ENCODE assay signal across 10 cellular contexts in genomic region chr10:62019013-62019684, GRCh38.
DNase-seq lines count a peak whose midpoint lies in the region; ATAC-seq and TF ChIP-seq lines count a peak whose summit lies in the region.
"Had no signal": no experiment of that assay in that cellular context is flagged by ENCODE, and none has a peak within 500 bp of the region (broad histone marks: within the 10 kb centered on the region; RNA-seq: fewer than 3 reads in every experiment).

No MANE protein-coding gene starts in this region.

- H3K4me1 ChIP-seq in gastroesophageal sphincter (peaks cover 28 to 67% (median 38%) of the 10 kb centered on the region in 3 donors), tibial artery (peaks cover 0 to 72% (median 40%) of the 10 kb centered on the region in 4 donors)

- no peak for TF ChIP-seq EP300 in gastroesophageal sphincter (IDR thresholded peaks at IDR 0.05)

- DNase-seq in activated naive CD4-positive, alpha-beta T cell treated with anti-CD3 and anti-CD28 coated beads for 36 hours = no peak
- no peak for DNase-seq in activated naive CD4-positive, alpha-beta T cell treated with Interleukin-2 at 50 U/mL for 16 hours
- DNase-seq in activated B cell treated with CpG ODN at 0.5 μM for 24 hours (no peak), tibial artery (no peak), NCI-H446 treated with DMSO at 0.1 percent for 48 hours (lab: John Stamatoyannopoulos, UW) (no peak)

- H3K9me3 Mint-ChIP-seq in activated naive CD4-positive, alpha-beta T cell treated with anti-CD3 and anti-CD28 coated beads for 36 hours = peaks cover 7% of the 10 kb centered on the region
- peaks cover 2% of the 10 kb centered on the region for H3K9me3 Mint-ChIP-seq in activated B cell treated with CpG ODN at 0.5 μM for 24 hours
- H3K9me3 Mint-ChIP-seq: CD14-positive monocyte, WTC11 had no signal

- 36 to 39% methylated on average over 8 of the region's 8 CpGs for WGBS in gastroesophageal sphincter (ENCODE audit: low coverage in 1 of 2), 2 donors

- ATAC-seq in activated B cell treated with CpG ODN at 0.5 μM for 24 hours (ENCODE audit: low read depth) = no peak
- no peak for ATAC-seq in gastroesophageal sphincter
- ATAC-seq in HG03354 (IDR thresholded peaks at IDR 0.05; ENCODE audit: poor library complexity, severe bottlenecking, unreplicated experiment) = no peak
- no peak for ATAC-seq in HG03135 (IDR thresholded peaks at IDR 0.05; ENCODE audit: unreplicated experiment)

- H3K4me3 ChIP-seq in gastroesophageal sphincter = no peak overlapping the region
- peak overlapping the region in 1 of 2 donors; percentile 1 for H3K4me3 ChIP-seq in tibial artery

- H3K36me3 ChIP-seq in gastroesophageal sphincter (no peaks in the 10 kb centered on the region), tibial artery (no peaks in the 10 kb centered on the region)

- H3K9me3 ChIP-seq in gastroesophageal sphincter = no peaks in the 10 kb centered on the region
- H3K9me3 ChIP-seq in tibial artery = peaks cover 0 to 6% (median 0%) of the 10 kb centered on the region in 3 donors

- no peaks in the 10 kb centered on the region for H3K27me3 Mint-ChIP-seq in activated naive CD4-positive, alpha-beta T cell treated with anti-CD3 and anti-CD28 coated beads for 36 hours (ENCODE audit: low read depth)
- H3K27me3 Mint-ChIP-seq in activated B cell treated with CpG ODN at 0.5 μM for 24 hours = no peaks in the 10 kb centered on the region

- intact Hi-C loops in activated naive CD4-positive, alpha-beta T cell treated with anti-CD3 and anti-CD28 coated beads for 36 hours (cut with micrococcal nuclease) = no loop called here
- intact Hi-C loops in activated B cell treated with CpG ODN at 0.5 μM for 24 hours (cut with micrococcal nuclease) (loop anchor here (5.0 kb wide), 1 partner anchor 508 kb away; no protein-coding TSS in a partner anchor), tibial artery (cut with DNase I; ENCODE audit: low total_unique reads) (no loop called here)

- POLR2A ChIA-PET in activated B cell treated with CpG ODN at 0.5 μM for 24 hours (lab: Charles Lee) = interaction anchor here (1.1 to 18.5 kb wide), 13 partner anchors 8 to 224 kb away, joined by 3 to 382 read pairs (median 38); partner anchors contain the start of gene ARID5B

- H3K27ac ChIP-seq in gastroesophageal sphincter = peak overlapping the region; percentile 79 to 84 (median 82)
- peak overlapping the region; percentile 78 to 80 for H3K27ac ChIP-seq in tibial artery

- H3K27me3 ChIP-seq in gastroesophageal sphincter = no peaks in the 10 kb centered on the region
- H3K27me3 ChIP-seq in tibial artery = no peaks in the 10 kb centered on the region

- TF ChIP-seq POLR2A in gastroesophageal sphincter (IDR thresholded peaks at IDR 0.05) = no peak

- peaks cover 90% of the 10 kb centered on the region for H3K4me1 Mint-ChIP-seq in activated naive CD4-positive, alpha-beta T cell treated with anti-CD3 and anti-CD28 coated beads for 36 hours (ENCODE audit: low read depth)
- peaks cover 95% of the 10 kb centered on the region for H3K4me1 Mint-ChIP-seq in activated B cell treated with CpG ODN at 0.5 μM for 24 hours

- peak overlapping the region; percentile 99 for H3K27ac Mint-ChIP-seq in activated naive CD4-positive, alpha-beta T cell treated with anti-CD3 and anti-CD28 coated beads for 36 hours
- H3K27ac Mint-ChIP-seq in activated B cell treated with CpG ODN at 0.5 μM for 24 hours = peak overlapping the region; percentile 96

- peaks cover 63% of the 10 kb centered on the region for H3K36me3 Mint-ChIP-seq in activated naive CD4-positive, alpha-beta T cell treated with anti-CD3 and anti-CD28 coated beads for 36 hours (ENCODE audit: low read depth)
- peaks cover 28% of the 10 kb centered on the region for H3K36me3 Mint-ChIP-seq in activated B cell treated with CpG ODN at 0.5 μM for 24 hours (ENCODE audit: low read depth)
- H3K36me3 Mint-ChIP-seq: WTC11 had no signal

- no peak for TF ChIP-seq CTCF in activated B cell treated with CpG ODN at 0.5 μM for 24 hours (IDR thresholded peaks at IDR 0.05)
- no peak for TF ChIP-seq CTCF in gastroesophageal sphincter (IDR thresholded peaks at IDR 0.05)
- no peak for TF ChIP-seq CTCF in tibial artery (IDR thresholded peaks at IDR 0.05)

- peak overlapping the region; percentile 39 for H3K4me3 Mint-ChIP-seq in activated naive CD4-positive, alpha-beta T cell treated with anti-CD3 and anti-CD28 coated beads for 36 hours
- peak overlapping the region; percentile 13 for H3K4me3 Mint-ChIP-seq in activated B cell treated with CpG ODN at 0.5 μM for 24 hours
- H3K4me3 Mint-ChIP-seq: CD14-positive monocyte had no signal

- CTCF ChIA-PET in activated naive CD4-positive, alpha-beta T cell treated with anti-CD3 and anti-CD28 coated beads for 36 hours (lab: Charles Lee) = interaction anchor here (0.9 to 5.2 kb wide), 7 partner anchors 17 to 131 kb away, joined by 3 to 27 read pairs (median 3); no protein-coding TSS in a partner anchor
- CTCF ChIA-PET in activated B cell treated with CpG ODN at 0.5 μM for 24 hours (lab: Charles Lee) = interaction anchor here (0.6 to 4.4 kb wide), 7 partner anchors 11 to 226 kb away, joined by 3 to 33 read pairs (median 3); no protein-coding TSS in a partner anchor
